ENCODE assay signal across 2 cellular contexts in the genomic region with DNA sequence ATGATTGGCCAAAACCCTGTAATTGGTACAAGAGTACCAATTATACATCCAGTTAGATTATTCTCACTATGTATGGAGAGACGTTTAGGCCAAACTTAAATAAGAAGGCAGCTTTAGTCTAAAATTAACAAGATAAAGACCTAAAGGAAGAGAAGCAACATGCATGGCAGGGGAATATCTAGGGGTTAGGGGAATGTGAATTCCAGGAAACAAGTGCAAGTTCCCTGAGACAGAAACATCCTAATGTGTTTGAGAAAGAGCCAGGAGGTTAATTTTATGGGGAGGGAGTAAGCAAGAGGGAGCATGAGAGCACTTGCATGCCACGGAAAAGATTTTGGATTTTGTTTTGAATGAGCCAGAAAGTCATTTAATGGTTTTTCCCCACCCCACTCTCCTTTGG.
TF ChIP-seq lines count a peak whose summit lies in the region.

No MANE protein-coding gene starts in this region.

TF ChIP-seq in HEK293, 187 proteins besides CTCF, POLR2A, EP300 and RAD21:
- TF ChIP-seq ZNF571 (tag by site-specific recombination; IDR thresholded peaks at IDR 0.05) (no peak), ZNF133 (tag by site-specific recombination; IDR thresholded peaks at IDR 0.05) (peak; percentile 54; the same call in 1 of the 2 replicates), ZNF146 (tag by site-specific recombination; IDR thresholded peaks at IDR 0.05) (no peak), ZNF175 (tag by site-specific recombination; IDR thresholded peaks at IDR 0.05) (no peak)
- TF ChIP-seq, protein P1, sequence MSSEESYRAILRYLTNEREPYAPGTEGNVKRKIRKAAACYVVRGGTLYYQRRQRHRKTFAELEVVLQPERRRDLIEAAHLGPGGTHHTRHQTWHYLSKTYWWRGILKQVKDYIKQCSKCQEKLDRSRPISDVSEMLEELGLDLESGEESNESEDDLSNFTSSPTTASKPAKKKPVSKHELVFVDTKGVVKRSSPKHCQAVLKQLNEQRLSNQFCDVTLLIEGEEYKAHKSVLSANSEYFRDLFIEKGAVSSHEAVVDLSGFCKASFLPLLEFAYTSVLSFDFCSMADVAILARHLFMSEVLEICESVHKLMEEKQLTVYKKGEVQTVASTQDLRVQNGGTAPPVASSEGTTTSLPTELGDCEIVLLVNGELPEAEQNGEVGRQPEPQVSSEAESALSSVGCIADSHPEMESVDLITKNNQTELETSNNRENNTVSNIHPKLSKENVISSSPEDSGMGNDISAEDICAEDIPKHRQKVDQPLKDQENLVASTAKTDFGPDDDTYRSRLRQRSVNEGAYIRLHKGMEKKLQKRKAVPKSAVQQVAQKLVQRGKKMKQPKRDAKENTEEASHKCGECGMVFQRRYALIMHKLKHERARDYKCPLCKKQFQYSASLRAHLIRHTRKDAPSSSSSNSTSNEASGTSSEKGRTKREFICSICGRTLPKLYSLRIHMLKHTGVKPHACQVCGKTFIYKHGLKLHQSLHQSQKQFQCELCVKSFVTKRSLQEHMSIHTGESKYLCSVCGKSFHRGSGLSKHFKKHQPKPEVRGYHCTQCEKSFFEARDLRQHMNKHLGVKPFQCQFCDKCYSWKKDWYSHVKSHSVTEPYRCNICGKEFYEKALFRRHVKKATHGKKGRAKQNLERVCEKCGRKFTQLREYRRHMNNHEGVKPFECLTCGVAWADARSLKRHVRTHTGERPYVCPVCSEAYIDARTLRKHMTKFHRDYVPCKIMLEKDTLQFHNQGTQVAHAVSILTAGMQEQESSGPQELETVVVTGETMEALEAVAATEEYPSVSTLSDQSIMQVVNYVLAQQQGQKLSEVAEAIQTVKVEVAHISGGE (tag by site-specific recombination; conservative IDR thresholded peaks at IDR 0.05; ENCODE audit: low read depth) = no peak
TF ChIP-seq in HEK293: peak in this region for 1.

TF ChIP-seq in H1, 55 proteins besides CTCF, POLR2A, EP300 and RAD21:
- TF ChIP-seq NRF1 (IDR thresholded peaks at IDR 0.05; ENCODE audit: low read depth, low read length) (no peak), TEAD4 (IDR thresholded peaks at IDR 0.05; ENCODE audit: low read depth, low read length) (0 out of 2 replicates have a peak, but pooled peaks have one; percentile 20), RFX5 (IDR thresholded peaks at IDR 0.05; ENCODE audit: borderline replicate concordance, low read depth, low read length) (no peak)
